Comparison of ENCODE assay signal across 1 cellular context in the genomic region with DNA sequence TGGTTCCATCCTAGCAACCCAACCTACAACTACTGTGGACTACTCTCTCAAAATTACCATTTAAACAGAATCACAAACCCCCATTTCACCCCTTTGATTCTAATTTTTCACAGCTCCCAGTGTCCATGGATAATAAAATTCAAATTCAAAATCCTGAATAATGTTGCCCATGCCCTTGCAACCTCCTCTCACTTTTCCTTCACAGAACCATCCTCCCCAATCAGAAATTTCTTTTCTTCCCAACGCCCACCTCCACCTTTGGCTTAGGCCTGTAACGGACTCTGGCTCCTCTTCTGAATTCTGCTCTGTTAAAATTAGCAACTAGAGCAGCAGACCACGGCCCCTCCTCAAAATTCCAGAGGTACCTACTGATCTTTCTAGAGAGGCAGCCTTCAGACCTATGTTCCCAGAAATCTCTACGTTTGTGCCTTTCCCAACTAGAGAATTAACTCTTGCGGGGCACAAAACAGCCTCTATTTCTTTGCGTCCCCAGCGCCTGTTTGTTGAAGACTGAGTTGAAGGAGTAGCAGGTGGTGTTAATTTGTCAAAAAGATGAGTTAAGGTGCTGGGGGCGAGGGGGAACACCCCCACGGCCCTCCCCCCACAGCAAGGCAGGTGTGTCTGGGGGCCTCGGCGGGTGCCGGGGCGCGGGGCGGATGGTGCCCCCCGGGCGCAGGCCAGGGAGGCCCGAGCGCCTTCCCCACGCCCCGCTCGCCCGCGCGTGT.
TF ChIP-seq lines count a peak whose summit lies in the region.

No MANE protein-coding gene starts in this region.

TF ChIP-seq in K562, 482 proteins besides CTCF, POLR2A, EP300 and RAD21 (continued from another document and continues in another):
- TF ChIP-seq, protein P1, sequence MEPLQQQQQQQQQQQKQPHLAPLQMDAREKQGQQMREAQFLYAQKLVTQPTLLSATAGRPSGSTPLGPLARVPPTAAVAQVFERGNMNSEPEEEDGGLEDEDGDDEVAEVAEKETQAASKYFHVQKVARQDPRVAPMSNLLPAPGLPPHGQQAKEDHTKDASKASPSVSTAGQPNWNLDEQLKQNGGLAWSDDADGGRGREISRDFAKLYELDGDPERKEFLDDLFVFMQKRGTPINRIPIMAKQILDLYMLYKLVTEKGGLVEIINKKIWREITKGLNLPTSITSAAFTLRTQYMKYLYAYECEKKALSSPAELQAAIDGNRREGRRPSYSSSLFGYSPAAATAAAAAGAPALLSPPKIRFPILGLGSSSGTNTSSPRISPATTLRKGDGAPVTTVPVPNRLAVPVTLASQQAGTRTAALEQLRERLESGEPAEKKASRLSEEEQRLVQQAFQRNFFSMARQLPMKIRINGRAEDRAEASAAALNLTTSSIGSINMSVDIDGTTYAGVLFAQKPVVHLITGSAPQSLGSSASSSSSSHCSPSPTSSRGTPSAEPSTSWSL (CRISPR knock-in tag; IDR thresholded peaks at IDR 0.05; ENCODE audit: borderline replicate concordance): no peak
- TF ChIP-seq, protein P2, sequence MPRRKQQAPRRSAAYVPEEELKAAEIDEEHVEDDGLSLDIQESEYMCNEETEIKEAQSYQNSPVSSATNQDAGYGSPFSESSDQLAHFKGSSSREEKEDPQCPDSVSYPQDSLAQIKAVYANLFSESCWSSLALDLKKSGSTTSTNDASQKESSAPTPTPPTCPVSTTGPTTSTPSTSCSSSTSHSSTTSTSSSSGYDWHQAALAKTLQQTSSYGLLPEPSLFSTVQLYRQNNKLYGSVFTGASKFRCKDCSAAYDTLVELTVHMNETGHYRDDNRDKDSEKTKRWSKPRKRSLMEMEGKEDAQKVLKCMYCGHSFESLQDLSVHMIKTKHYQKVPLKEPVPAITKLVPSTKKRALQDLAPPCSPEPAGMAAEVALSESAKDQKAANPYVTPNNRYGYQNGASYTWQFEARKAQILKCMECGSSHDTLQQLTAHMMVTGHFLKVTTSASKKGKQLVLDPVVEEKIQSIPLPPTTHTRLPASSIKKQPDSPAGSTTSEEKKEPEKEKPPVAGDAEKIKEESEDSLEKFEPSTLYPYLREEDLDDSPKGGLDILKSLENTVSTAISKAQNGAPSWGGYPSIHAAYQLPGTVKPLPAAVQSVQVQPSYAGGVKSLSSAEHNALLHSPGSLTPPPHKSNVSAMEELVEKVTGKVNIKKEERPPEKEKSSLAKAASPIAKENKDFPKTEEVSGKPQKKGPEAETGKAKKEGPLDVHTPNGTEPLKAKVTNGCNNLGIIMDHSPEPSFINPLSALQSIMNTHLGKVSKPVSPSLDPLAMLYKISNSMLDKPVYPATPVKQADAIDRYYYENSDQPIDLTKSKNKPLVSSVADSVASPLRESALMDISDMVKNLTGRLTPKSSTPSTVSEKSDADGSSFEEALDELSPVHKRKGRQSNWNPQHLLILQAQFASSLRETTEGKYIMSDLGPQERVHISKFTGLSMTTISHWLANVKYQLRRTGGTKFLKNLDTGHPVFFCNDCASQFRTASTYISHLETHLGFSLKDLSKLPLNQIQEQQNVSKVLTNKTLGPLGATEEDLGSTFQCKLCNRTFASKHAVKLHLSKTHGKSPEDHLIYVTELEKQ (CRISPR knock-in tag; IDR thresholded peaks at IDR 0.05): no peak
- TF ChIP-seq, protein P3, sequence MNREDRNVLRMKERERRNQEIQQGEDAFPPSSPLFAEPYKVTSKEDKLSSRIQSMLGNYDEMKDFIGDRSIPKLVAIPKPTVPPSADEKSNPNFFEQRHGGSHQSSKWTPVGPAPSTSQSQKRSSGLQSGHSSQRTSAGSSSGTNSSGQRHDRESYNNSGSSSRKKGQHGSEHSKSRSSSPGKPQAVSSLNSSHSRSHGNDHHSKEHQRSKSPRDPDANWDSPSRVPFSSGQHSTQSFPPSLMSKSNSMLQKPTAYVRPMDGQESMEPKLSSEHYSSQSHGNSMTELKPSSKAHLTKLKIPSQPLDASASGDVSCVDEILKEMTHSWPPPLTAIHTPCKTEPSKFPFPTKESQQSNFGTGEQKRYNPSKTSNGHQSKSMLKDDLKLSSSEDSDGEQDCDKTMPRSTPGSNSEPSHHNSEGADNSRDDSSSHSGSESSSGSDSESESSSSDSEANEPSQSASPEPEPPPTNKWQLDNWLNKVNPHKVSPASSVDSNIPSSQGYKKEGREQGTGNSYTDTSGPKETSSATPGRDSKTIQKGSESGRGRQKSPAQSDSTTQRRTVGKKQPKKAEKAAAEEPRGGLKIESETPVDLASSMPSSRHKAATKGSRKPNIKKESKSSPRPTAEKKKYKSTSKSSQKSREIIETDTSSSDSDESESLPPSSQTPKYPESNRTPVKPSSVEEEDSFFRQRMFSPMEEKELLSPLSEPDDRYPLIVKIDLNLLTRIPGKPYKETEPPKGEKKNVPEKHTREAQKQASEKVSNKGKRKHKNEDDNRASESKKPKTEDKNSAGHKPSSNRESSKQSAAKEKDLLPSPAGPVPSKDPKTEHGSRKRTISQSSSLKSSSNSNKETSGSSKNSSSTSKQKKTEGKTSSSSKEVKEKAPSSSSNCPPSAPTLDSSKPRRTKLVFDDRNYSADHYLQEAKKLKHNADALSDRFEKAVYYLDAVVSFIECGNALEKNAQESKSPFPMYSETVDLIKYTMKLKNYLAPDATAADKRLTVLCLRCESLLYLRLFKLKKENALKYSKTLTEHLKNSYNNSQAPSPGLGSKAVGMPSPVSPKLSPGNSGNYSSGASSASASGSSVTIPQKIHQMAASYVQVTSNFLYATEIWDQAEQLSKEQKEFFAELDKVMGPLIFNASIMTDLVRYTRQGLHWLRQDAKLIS (CRISPR knock-in tag; IDR thresholded peaks at IDR 0.05): no peak
- TF ChIP-seq ADNP (tag; IDR thresholded peaks at IDR 0.05) (no peak), ARID2 (IDR thresholded peaks at IDR 0.05) (no peak), SMARCE1 (IDR thresholded peaks at IDR 0.05) (0 out of 2 replicates have a peak, but pooled peaks have one; percentile 24), RBM39 (optimal IDR thresholded peaks at IDR 0.05; ENCODE audit: low read depth, low read length) (no peak), HNRNPK (IDR thresholded peaks at IDR 0.05; ENCODE audit: low read depth, low read length, poor library complexity, severe bottlenecking) (no peak), ZZZ3 (IDR thresholded peaks at IDR 0.05) (no peak), MTA3 (IDR thresholded peaks at IDR 0.05; ENCODE audit: borderline replicate concordance) (peak; percentile 73), ZNF699 (CRISPR knock-in tag; IDR thresholded peaks at IDR 0.05; ENCODE audit: insufficient replicate concordance) (no peak), PHB2 (IDR thresholded peaks at IDR 0.05; ENCODE audit: low read depth) (no peak), TEAD1 (CRISPR knock-in tag; IDR thresholded peaks at IDR 0.05) (no peak), TARDBP (IDR thresholded peaks at IDR 0.05) (0 out of 2 replicates have a peak, but pooled peaks have one; percentile 87), STAT5A (IDR thresholded peaks at IDR 0.05; ENCODE audit: borderline replicate concordance, low read length) (no peak), RBM14 (IDR thresholded peaks at IDR 0.05; ENCODE audit: borderline replicate concordance, insufficient read depth, low read depth, low read length) (no peak), ZNF184 (CRISPR knock-in tag; IDR thresholded peaks at IDR 0.05) (no peak), NRF1 (conservative IDR thresholded peaks at IDR 0.05 in 1 of 2, IDR thresholded peaks at IDR 0.05 in 1 of 2) (peak in 1 of 2 experiments; percentile 31; a peak in 2 of 4 replicates), GABPB2 (CRISPR knock-in tag; conservative IDR thresholded peaks at IDR 0.05) (no peak), HNRNPLL (IDR thresholded peaks at IDR 0.05; ENCODE audit: low read depth, low read length, poor library complexity, severe bottlenecking) (no peak), XRCC4 (IDR thresholded peaks at IDR 0.05; ENCODE audit: extremely low read depth, insufficient read depth, insufficient read length) (no peak), GABPB1 (CRISPR knock-in tag; IDR thresholded peaks at IDR 0.05) (0 out of 2 replicates have a peak, but pooled peaks have one; percentile 20), CCNT2 (IDR thresholded peaks at IDR 0.05; ENCODE audit: borderline replicate concordance, extremely low read depth, insufficient read length, low read depth, low read length) (peak; percentile 59), DIDO1 (tag; IDR thresholded peaks at IDR 0.05; ENCODE audit: low read depth) (no peak), POLR2B (IDR thresholded peaks at IDR 0.05; ENCODE audit: low read depth, partially characterized antibody) (no peak), BACH1 (tag; IDR thresholded peaks at IDR 0.05) (no peak), PHF21A (IDR thresholded peaks at IDR 0.05; ENCODE audit: borderline replicate concordance, low read depth) (no peak), LARP7 (IDR thresholded peaks at IDR 0.05) (no peak), RHOXF2B (CRISPR knock-in tag; conservative IDR thresholded peaks at IDR 0.05) (no peak)
- TF ChIP-seq, protein P4, sequence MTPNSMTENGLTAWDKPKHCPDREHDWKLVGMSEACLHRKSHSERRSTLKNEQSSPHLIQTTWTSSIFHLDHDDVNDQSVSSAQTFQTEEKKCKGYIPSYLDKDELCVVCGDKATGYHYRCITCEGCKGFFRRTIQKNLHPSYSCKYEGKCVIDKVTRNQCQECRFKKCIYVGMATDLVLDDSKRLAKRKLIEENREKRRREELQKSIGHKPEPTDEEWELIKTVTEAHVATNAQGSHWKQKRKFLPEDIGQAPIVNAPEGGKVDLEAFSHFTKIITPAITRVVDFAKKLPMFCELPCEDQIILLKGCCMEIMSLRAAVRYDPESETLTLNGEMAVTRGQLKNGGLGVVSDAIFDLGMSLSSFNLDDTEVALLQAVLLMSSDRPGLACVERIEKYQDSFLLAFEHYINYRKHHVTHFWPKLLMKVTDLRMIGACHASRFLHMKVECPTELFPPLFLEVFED (CRISPR knock-in tag; conservative IDR thresholded peaks at IDR 0.05): no peak
- TF ChIP-seq, protein P5, sequence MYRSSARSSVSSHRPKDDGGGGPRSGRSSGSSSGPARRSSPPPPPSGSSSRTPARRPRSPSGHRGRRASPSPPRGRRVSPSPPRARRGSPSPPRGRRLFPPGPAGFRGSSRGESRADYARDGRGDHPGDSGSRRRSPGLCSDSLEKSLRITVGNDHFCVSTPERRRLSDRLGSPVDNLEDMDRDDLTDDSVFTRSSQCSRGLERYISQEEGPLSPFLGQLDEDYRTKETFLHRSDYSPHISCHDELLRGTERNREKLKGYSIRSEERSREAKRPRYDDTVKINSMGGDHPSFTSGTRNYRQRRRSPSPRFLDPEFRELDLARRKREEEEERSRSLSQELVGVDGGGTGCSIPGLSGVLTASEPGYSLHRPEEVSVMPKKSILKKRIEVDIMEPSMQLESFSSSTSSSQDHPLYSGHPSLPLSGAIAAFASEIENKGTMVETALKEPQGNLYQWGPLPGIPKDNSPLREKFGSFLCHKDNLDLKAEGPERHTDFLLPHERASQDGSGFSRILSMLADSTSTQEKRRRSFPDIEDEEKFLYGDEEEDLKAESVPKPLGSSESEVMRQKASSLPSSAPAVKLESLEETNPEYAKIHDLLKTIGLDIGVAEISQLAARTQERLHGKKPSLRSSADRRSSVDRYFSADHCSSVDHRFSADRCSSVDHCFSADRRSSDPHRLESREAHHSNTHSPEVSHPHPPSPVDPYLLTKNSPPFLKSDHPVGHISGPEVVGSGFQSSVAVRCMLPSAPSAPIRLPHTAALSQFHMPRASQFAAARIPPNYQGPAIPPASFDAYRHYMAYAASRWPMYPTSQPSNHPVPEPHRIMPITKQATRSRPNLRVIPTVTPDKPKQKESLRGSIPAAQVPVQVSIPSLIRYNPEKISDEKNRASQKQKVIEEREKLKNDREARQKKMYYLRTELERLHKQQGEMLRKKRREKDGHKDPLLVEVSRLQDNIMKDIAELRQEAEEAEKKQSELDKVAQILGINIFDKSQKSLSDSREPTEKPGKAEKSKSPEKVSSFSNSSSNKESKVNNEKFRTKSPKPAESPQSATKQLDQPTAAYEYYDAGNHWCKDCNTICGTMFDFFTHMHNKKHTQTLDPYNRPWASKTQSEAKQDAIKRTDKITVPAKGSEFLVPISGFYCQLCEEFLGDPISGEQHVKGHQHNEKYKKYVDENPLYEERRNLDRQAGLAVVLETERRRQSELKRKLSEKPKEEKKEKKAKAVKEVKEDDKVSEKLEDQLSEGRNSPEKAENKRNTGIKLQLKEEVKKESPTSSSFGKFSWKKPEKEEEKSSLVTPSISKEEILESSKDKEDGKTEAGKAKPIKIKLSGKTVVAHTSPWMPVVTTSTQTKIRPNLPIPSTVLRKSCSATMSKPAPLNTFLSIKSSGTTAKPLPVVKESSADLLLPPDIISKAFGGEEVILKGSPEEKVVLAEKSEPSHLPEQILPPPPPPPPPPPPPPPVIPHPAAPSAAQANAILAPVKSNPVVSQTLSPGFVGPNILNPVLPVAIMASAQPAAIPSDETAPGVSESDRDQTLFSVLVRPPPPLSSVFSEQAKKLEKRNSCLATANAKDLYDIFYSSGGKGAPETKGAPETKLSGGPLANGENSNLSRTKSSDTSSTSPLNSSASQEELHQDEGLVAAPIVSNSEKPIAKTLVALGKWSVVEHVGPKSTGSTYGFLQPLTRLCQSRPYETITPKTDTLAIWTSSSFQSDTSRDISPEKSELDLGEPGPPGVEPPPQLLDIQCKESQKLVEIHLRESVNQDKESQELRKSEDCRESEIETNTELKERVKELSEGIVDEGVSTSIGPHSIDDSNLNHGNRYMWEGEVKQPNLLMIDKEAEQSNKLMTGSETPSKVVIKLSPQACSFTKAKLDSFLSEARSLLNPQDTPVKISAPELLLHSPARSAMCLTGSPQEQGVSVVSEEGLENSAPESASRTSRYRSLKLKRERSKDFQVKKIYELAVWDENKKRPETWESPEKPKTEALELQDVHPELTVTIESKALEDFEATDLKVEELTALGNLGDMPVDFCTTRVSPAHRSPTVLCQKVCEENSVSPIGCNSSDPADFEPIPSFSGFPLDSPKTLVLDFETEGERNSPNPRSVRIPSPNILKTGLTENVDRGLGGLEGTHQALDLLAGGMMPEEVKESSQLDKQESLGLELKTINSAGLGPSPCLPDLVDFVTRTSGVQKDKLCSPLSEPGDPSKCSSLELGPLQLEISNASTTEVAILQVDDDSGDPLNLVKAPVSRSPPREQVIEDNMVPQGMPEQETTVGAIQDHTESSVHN (IDR thresholded peaks at IDR 0.05; ENCODE audit: borderline replicate concordance in 1 of 2, low read depth in 1 of 2): 0 out of 4 replicates have a peak, but pooled peaks of 1 of the 2 experiments have one; percentile 18
- TF ChIP-seq, protein P6, sequence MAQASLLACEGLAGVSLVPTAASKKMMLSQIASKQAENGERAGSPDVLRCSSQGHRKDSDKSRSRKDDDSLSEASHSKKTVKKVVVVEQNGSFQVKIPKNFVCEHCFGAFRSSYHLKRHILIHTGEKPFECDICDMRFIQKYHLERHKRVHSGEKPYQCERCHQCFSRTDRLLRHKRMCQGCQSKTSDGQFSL (CRISPR knock-in tag; IDR thresholded peaks at IDR 0.05): no peak; the same call in 1 of the 2 replicates
- TF ChIP-seq, protein P6 (tag; IDR thresholded peaks at IDR 0.05): peak in 1 of 2 experiments; percentile 53; a peak in 1 of 4 replicates
- TF ChIP-seq, protein P7, sequence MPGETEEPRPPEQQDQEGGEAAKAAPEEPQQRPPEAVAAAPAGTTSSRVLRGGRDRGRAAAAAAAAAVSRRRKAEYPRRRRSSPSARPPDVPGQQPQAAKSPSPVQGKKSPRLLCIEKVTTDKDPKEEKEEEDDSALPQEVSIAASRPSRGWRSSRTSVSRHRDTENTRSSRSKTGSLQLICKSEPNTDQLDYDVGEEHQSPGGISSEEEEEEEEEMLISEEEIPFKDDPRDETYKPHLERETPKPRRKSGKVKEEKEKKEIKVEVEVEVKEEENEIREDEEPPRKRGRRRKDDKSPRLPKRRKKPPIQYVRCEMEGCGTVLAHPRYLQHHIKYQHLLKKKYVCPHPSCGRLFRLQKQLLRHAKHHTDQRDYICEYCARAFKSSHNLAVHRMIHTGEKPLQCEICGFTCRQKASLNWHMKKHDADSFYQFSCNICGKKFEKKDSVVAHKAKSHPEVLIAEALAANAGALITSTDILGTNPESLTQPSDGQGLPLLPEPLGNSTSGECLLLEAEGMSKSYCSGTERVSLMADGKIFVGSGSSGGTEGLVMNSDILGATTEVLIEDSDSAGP (CRISPR knock-in tag; IDR thresholded peaks at IDR 0.05): 0 out of 2 replicates have a peak, but pooled peaks have one; percentile 21
